ENCODE assay signal across 23 cellular contexts in genomic region chr6:170046786-170047626, GRCh38.
A peak's percentile ranks its signal among the peaks of the same experiment; 100 is the strongest.
DNase-seq lines count a peak whose midpoint lies in the region; ATAC-seq, FAIRE-seq and TF ChIP-seq lines count a peak whose summit lies in the region.
"Had no signal": no experiment of that assay in that cellular context is flagged by ENCODE, and none has a peak within 500 bp of the region (broad histone marks: within the 10 kb centered on the region; RNA-seq: fewer than 3 reads in every experiment).

No MANE protein-coding gene starts in this region.

- TF ChIP-seq POLR2A in right lobe of liver (IDR thresholded peaks at IDR 0.05): no peak
- no peak for TF ChIP-seq POLR2A in HepG2 (IDR thresholded peaks at IDR 0.05; ENCODE audit: insufficient read depth in 1 of 2, low read depth in 2 of 2, low read length in 2 of 2)
- no peak for TF ChIP-seq POLR2A in vagina (IDR thresholded peaks at IDR 0.05)

- CTCF ChIA-PET in HepG2 (lab: Yijun Ruan, JAX; ENCODE audit: low intra/inter-chr PET ratio, low total read pairs): no interaction called here

- no TSS peak for BruUV-seq in HepG2 (replicated peaks; lab: Mats Ljungman, UMichigan)

- DNase-seq in right lobe of liver: peak; percentile 21 to 36 (median 22)
- no peak for DNase-seq in HepG2 (ENCODE audit: low spot score)
- no peak for DNase-seq in colonic mucosa
- peak; percentile 31 to 42 for DNase-seq in left lung
- no peak for DNase-seq in vagina (ENCODE audit: extremely low spot score in 2 of 2)
- DNase-seq in hepatocyte (ENCODE audit: low spot score): no peak
- DNase-seq in effector memory CD4-positive, alpha-beta T cell: no peak
- DNase-seq: activated CD8-positive, alpha-beta T cell treated with anti-CD3 and anti-CD28 coated beads for 36 hours; activated T-cell treated with anti-CD3 and anti-CD28 coated beads, Interleukin-2, amount 50 U/mL, for 4 hours; CD8-positive, alpha-beta memory T cell; dermis blood vessel endothelial cell; DMS79 treated with DMSO at 0.1 percent for 48 hours; erythroblast; NCI-H187 treated with DMSO at 0.1 percent for 48 hours; NCI-H345; SHP77; stimulated activated naive CD4-positive, alpha-beta T cell; T-helper 1 cell had no signal

- H3K4me1 ChIP-seq in right lobe of liver (peaks cover 0 to 11% (median 5%) of the 10 kb centered on the region in 4 donors), HepG2 (ENCODE audit: insufficient read depth, low read length) (no peaks in the 10 kb centered on the region), colonic mucosa (no peaks in the 10 kb centered on the region), left lung (peaks cover 5 to 41% of the 10 kb centered on the region in 2 donors), vagina (peaks cover 28% of the 10 kb centered on the region), hepatocyte (ENCODE audit: insufficient read depth) (peaks cover 4% of the 10 kb centered on the region)
- H3K4me1 ChIP-seq in effector memory CD4-positive, alpha-beta T cell (ENCODE audit: control insufficient read depth, insufficient read depth, low read length, poor library complexity, severe bottlenecking): peaks cover 2% of the 10 kb centered on the region

- no peak overlapping the region for H3K9ac ChIP-seq in HepG2 (ENCODE audit: insufficient read depth, low read depth, low read length)
- peak overlapping the region in 1 of 2 donors; percentile 24 for H3K9ac ChIP-seq in colonic mucosa (ENCODE audit: low read depth in 2 of 2, low read length in 2 of 2)

- no peaks in the 10 kb centered on the region for H3K9me2 ChIP-seq in hepatocyte (replicated peaks; ENCODE audit: insufficient read depth)

- H4K20me1 ChIP-seq in HepG2 (ENCODE audit: insufficient read depth, low read length) (no peaks in the 10 kb centered on the region), hepatocyte (ENCODE audit: insufficient read depth, poor library complexity, severe bottlenecking) (no peaks in the 10 kb centered on the region)

- no peak for TF ChIP-seq RAD21 in HepG2 (CRISPR knock-in tag; IDR thresholded peaks at IDR 0.05)

- H3K27me3 ChIP-seq in right lobe of liver: no peaks in the 10 kb centered on the region
- H3K27me3 ChIP-seq in HepG2 (ENCODE audit: control insufficient read depth in 1 of 2, insufficient read depth in 2 of 2, low read length in 2 of 2): peaks cover 16 to 89% of the 10 kb centered on the region in 2 experiments
- H3K27me3 ChIP-seq in colonic mucosa: no peaks in the 10 kb centered on the region
- H3K27me3 ChIP-seq in left lung: peaks cover 0 to 18% of the 10 kb centered on the region in 2 donors
- H3K27me3 ChIP-seq in vagina: no peaks in the 10 kb centered on the region
- no peaks in the 10 kb centered on the region for H3K27me3 ChIP-seq in hepatocyte
- no peaks in the 10 kb centered on the region for H3K27me3 ChIP-seq in effector memory CD4-positive, alpha-beta T cell (replicated peaks; ENCODE audit: control insufficient read depth, insufficient read depth, low read length, poor library complexity, severe bottlenecking)
- H3K27me3 ChIP-seq: upper lobe of left lung had no signal

- no peak for TF ChIP-seq CTCF in right lobe of liver (IDR thresholded peaks at IDR 0.05)
- TF ChIP-seq CTCF in HepG2 (CRISPR knock-in tag; IDR thresholded peaks at IDR 0.05): no peak
- TF ChIP-seq CTCF in colonic mucosa (IDR thresholded peaks at IDR 0.05): no peak
- TF ChIP-seq CTCF in left lung (IDR thresholded peaks at IDR 0.05): no peak
- TF ChIP-seq CTCF in vagina (IDR thresholded peaks at IDR 0.05): no peak
- TF ChIP-seq CTCF in hepatocyte (IDR thresholded peaks at IDR 0.05; ENCODE audit: poor library complexity): no peak

- H3K9me3 ChIP-seq in right lobe of liver (no peaks in the 10 kb centered on the region), HepG2 (ENCODE audit: low read length) (no peaks in the 10 kb centered on the region), colonic mucosa (no peaks in the 10 kb centered on the region), left lung (no peaks in the 10 kb centered on the region), vagina (no peaks in the 10 kb centered on the region), hepatocyte (ENCODE audit: low read depth) (no peaks in the 10 kb centered on the region)
- no peaks in the 10 kb centered on the region for H3K9me3 ChIP-seq in effector memory CD4-positive, alpha-beta T cell (ENCODE audit: control insufficient read depth, low read length)
- H3K9me3 ChIP-seq: upper lobe of left lung had no signal

- in situ Hi-C loops in HepG2 (cut with HindIII; ENCODE audit: extremely low pct_ligation_motif_present, low pct_unique_long_range_greater_than_20kb): no loop called here

- WGBS in right lobe of liver (ENCODE audit: insufficient coverage, low coverage, low lambda C conversion rate, missing lambda C conversion rate): 58% methylated on average over 16 of the region's 18 CpGs
- 15% methylated on average over 17 of the region's 18 CpGs for WGBS in HepG2 (ENCODE audit: low lambda C conversion rate)
- WGBS in hepatocyte (ENCODE audit: low lambda C conversion rate, missing lambda C conversion rate): 78% methylated on average over 18 of the region's 18 CpGs

- intact Hi-C loops in right lobe of liver (cut with DNase I) (no loop called here), HepG2 (cut with micrococcal nuclease; ENCODE audit: unreplicated experiment) (no loop called here), colonic mucosa (cut with DNase I) (no loop called here), left lung (cut with DNase I) (no loop called here), vagina (cut with DNase I) (no loop called here)

- H3K79me2 ChIP-seq in HepG2 (ENCODE audit: insufficient read depth, low read length) (no peaks in the 10 kb centered on the region), hepatocyte (no peaks in the 10 kb centered on the region)

- H3K27ac ChIP-seq in right lobe of liver: no peak overlapping the region
- no peak overlapping the region for H3K27ac ChIP-seq in HepG2 (ENCODE audit: extremely low read length, insufficient read depth, low read length)
- peak overlapping the region; percentile 27 for H3K27ac ChIP-seq in colonic mucosa
- peak overlapping the region in 1 of 2 donors; percentile 83 for H3K27ac ChIP-seq in left lung
- H3K27ac ChIP-seq in vagina: peak overlapping the region; percentile 83
- no peak overlapping the region for H3K27ac ChIP-seq in hepatocyte
- no peak overlapping the region for H3K27ac ChIP-seq in effector memory CD4-positive, alpha-beta T cell (ENCODE audit: insufficient read depth, low read length, poor library complexity, severe bottlenecking)
- H3K27ac ChIP-seq: VCaP had no signal

- FAIRE-seq in HepG2 (lab: Jason Lieb, UNC): no peak
- FAIRE-seq: islet of Langerhans had no signal

- no peaks in the 10 kb centered on the region for H3K36me3 ChIP-seq in right lobe of liver
- no peaks in the 10 kb centered on the region for H3K36me3 ChIP-seq in HepG2 (replicated peaks in 1 of 2; ENCODE audit: control insufficient read depth in 1 of 2, insufficient read depth in 2 of 2, low read length in 2 of 2)
- no peaks in the 10 kb centered on the region for H3K36me3 ChIP-seq in colonic mucosa
- no peaks in the 10 kb centered on the region for H3K36me3 ChIP-seq in left lung
- no peaks in the 10 kb centered on the region for H3K36me3 ChIP-seq in vagina
- no peaks in the 10 kb centered on the region for H3K36me3 ChIP-seq in hepatocyte (replicated peaks; ENCODE audit: insufficient read depth, low read depth)
- no peaks in the 10 kb centered on the region for H3K36me3 ChIP-seq in effector memory CD4-positive, alpha-beta T cell (ENCODE audit: control insufficient read depth, insufficient read depth, low read length)
- H3K36me3 ChIP-seq: upper lobe of left lung had no signal

- H3K4me3 ChIP-seq in right lobe of liver (no peak overlapping the region), HepG2 (replicated peaks in 1 of 3; ENCODE audit: insufficient read depth in 1 of 3, low read depth in 2 of 3, low read length in 3 of 3) (no peak overlapping the region), colonic mucosa (no peak overlapping the region), left lung (no peak overlapping the region), vagina (no peak overlapping the region), hepatocyte (no peak overlapping the region)
- H3K4me3 ChIP-seq in effector memory CD4-positive, alpha-beta T cell (ENCODE audit: insufficient read depth, low read depth, low read length, poor library complexity, severe bottlenecking): no peak overlapping the region
- H3K4me3 ChIP-seq: upper lobe of left lung had no signal

- H2AFZ ChIP-seq in HepG2 (ENCODE audit: low read length): no peak overlapping the region
- H2AFZ ChIP-seq in hepatocyte: no peak overlapping the region

- no peak for TF ChIP-seq EP300 in HepG2 (IDR thresholded peaks at IDR 0.05; ENCODE audit: low read depth in 2 of 2, low read length in 2 of 2)
- TF ChIP-seq EP300 in HepG2 (CRISPR knock-in tag; IDR thresholded peaks at IDR 0.05; ENCODE audit: borderline replicate concordance): no peak

- ATAC-seq in right lobe of liver: no peak
- no peak for ATAC-seq in HepG2
- ATAC-seq in left lung: no peak
- ATAC-seq in GM18873 (IDR thresholded peaks at IDR 0.05; ENCODE audit: low FRiP score, unreplicated experiment): no peak
- ATAC-seq: activated CD8-positive, alpha-beta T cell treated with anti-CD3 and anti-CD28 coated beads for 36 hours; activated naive CD4-positive, alpha-beta T cell treated with anti-CD3 and anti-CD28 coated beads, Interleukin-2, amount 50 U/mL, for 72 hours; activated T-cell treated with anti-CD3 and anti-CD28 coated beads, Interleukin-2, amount 50 U/mL, for 4 hours had no signal

- H3K4me2 ChIP-seq in HepG2 (ENCODE audit: low read depth, low read length) (no peak overlapping the region), hepatocyte (no peak overlapping the region)

- POLR2A ChIA-PET in HepG2 (lab: Yijun Ruan, JAX): no interaction called here

TF ChIP-seq in HepG2, 621 proteins besides CTCF, POLR2A, EP300 and RAD21 (continues in another document):
- TF ChIP-seq ZSCAN30 (CRISPR knock-in tag; IDR thresholded peaks at IDR 0.05) (no peak), THAP9 (CRISPR knock-in tag; IDR thresholded peaks at IDR 0.05; ENCODE audit: borderline replicate concordance) (no peak)

Comparison
In these comparisons a context has a peak if more than half of its experiments do, and no peak if none do; other contexts are left out.
1. DNase-seq: peak in right lobe of liver (3 of 3) and left lung (2 of 2); none in HepG2 (single experiment), colonic mucosa (single experiment), vagina (0 of 2), hepatocyte (single experiment) and effector memory CD4-positive, alpha-beta T cell (0 of 3).
2. H3K27ac ChIP-seq: peak in colonic mucosa (single experiment) and vagina (single experiment); none in right lobe of liver (0 of 3), HepG2 (single experiment), hepatocyte (single experiment) and effector memory CD4-positive, alpha-beta T cell (single experiment).